In genomic region chr14:65318636-65319506, GRCh38 we compare ENCODE assay signal across 11 cellular contexts.
A peak's percentile ranks its signal among the peaks of the same experiment; 100 is the strongest.
DNase-seq lines count a peak whose midpoint lies in the region; ATAC-seq and TF ChIP-seq lines count a peak whose summit lies in the region.
"Had no signal": no experiment of that assay in that cellular context is flagged by ENCODE, and none has a peak within 500 bp of the region (broad histone marks: within the 10 kb centered on the region; RNA-seq: fewer than 3 reads in every experiment).

No MANE protein-coding gene starts in this region.

- no peak overlapping the region for H3K4me3 ChIP-seq in DND-41 (ENCODE audit: low read depth in 1 of 2, low read length in 2 of 2)
- H3K4me3 ChIP-seq in OCI-LY7 (ENCODE audit: low read depth, low read length, poor library complexity, severe bottlenecking): peak overlapping the region; percentile 60
- H3K4me3 ChIP-seq: tibial nerve had no signal

- H3K36me3 ChIP-seq in DND-41 (ENCODE audit: insufficient read depth, low read length) (no peaks in the 10 kb centered on the region), OCI-LY7 (ENCODE audit: insufficient read depth, low read length) (peaks cover 9% of the 10 kb centered on the region)
- H3K36me3 ChIP-seq: tibial nerve had no signal

- H3K9me2 ChIP-seq in OCI-LY7 (ENCODE audit: insufficient read depth, low read length): no peaks in the 10 kb centered on the region

- TF ChIP-seq CTCF in DND-41 (IDR thresholded peaks at IDR 0.05; ENCODE audit: borderline replicate concordance, extremely low read depth, low read length, poor library complexity, severe bottlenecking) (no peak), OCI-LY7 (conservative IDR thresholded peaks at IDR 0.05; ENCODE audit: low read length) (no peak)

- DNase-seq in DND-41 (no peak), OCI-LY7 (ENCODE audit: low spot score) (peak; percentile 97), NCI-H748 treated with DMSO at 0.1 percent for 48 hours (lab: John Stamatoyannopoulos, UW) (no peak), DMS79 (lab: John Stamatoyannopoulos, UW) (no peak), DMS114 treated with DMSO at 0.1 percent for 48 hours (lab: John Stamatoyannopoulos, UW; ENCODE audit: unreplicated experiment) (no peak)
- no peak for DNase-seq in stimulated activated CD4-positive, alpha-beta T cell treated with anti-CD3 and anti-CD28 coated beads, Interleukin-2, amount 100 ng/mL, for 24 hours
- DNase-seq: amygdala had no signal

- CTCF ChIA-PET in OCI-LY7 (lab: Charles Lee; ENCODE audit: unreplicated experiment): interaction anchor here (1.0 to 2.7 kb wide), 8 partner anchors 11 to 96 kb away, joined by 3 to 23 read pairs (median 4); partner anchors contain the start of gene FUT8

- H3K27ac ChIP-seq in DND-41 (ENCODE audit: low read length): no peak overlapping the region
- peak overlapping the region; percentile 96 for H3K27ac ChIP-seq in OCI-LY7 (ENCODE audit: low read depth, low read length, poor library complexity, severe bottlenecking)
- H3K27ac ChIP-seq: tibial nerve, VCaP had no signal

- intact Hi-C loops in OCI-LY7 (cut with micrococcal nuclease; ENCODE audit: unreplicated experiment): loop anchor here (1.0 to 2.0 kb wide), 5 partner anchors 15 to 112 kb away; partner anchors contain the start of gene FUT8

- H4K20me1 ChIP-seq in DND-41 (ENCODE audit: insufficient read depth, low read length) (no peaks in the 10 kb centered on the region), OCI-LY7 (ENCODE audit: insufficient read depth, low read length) (no peaks in the 10 kb centered on the region)

- POLR2A ChIA-PET in OCI-LY7 (lab: Charles Lee): interaction anchor here (0.5 to 9.6 kb wide), 24 partner anchors 13 to 355 kb away, joined by 3 to 378 read pairs (median 5); partner anchors contain the start of gene FUT8

- ATAC-seq in DND-41 (ENCODE audit: insufficient read depth, low read depth): peak; percentile 33; the same call in 1 of the 3 replicates
- peak; percentile 67 for ATAC-seq in GM19035 (IDR thresholded peaks at IDR 0.05; ENCODE audit: unreplicated experiment)
- ATAC-seq in HG02870 (IDR thresholded peaks at IDR 0.05; ENCODE audit: unreplicated experiment): peak; percentile 53

- H3K27me3 ChIP-seq in DND-41 (ENCODE audit: insufficient read depth, low read length, poor library complexity): no peaks in the 10 kb centered on the region
- H3K27me3 ChIP-seq: tibial nerve had no signal

- H2AFZ ChIP-seq in DND-41 (ENCODE audit: low read depth, low read length): no peak overlapping the region
- H2AFZ ChIP-seq in OCI-LY7 (ENCODE audit: low read length): peak overlapping the region; percentile 7; the same call in 1 of the 2 replicates

- TSS peak; percentile 53 for BruUV-seq in OCI-LY7 (replicated peaks; lab: Mats Ljungman, UMichigan)

- no peaks in the 10 kb centered on the region for H3K79me2 ChIP-seq in DND-41 (ENCODE audit: insufficient read depth, low read length)
- H3K79me2 ChIP-seq in OCI-LY7 (ENCODE audit: insufficient read depth, low read depth, low read length): peaks cover 16% of the 10 kb centered on the region; the same call in 1 of the 2 replicates

- H3K9ac ChIP-seq in DND-41 (ENCODE audit: low read depth, low read length): no peak overlapping the region

- H3K9me3 ChIP-seq in DND-41 (ENCODE audit: insufficient read depth, low read length, severe bottlenecking) (peaks cover 6% of the 10 kb centered on the region), OCI-LY7 (ENCODE audit: low read length) (peaks cover 10% of the 10 kb centered on the region; the same call in 1 of the 2 replicates)
- H3K9me3 ChIP-seq: tibial nerve had no signal

- H3K4me1 ChIP-seq in DND-41 (ENCODE audit: insufficient read depth, low read length) (peaks cover 5% of the 10 kb centered on the region; the same call in 1 of the 2 replicates), OCI-LY7 (ENCODE audit: insufficient read depth, low read length, poor library complexity, severe bottlenecking) (peaks cover 95% of the 10 kb centered on the region)

- H3K4me2 ChIP-seq in DND-41 (ENCODE audit: insufficient read depth, low read length) (no peak overlapping the region), OCI-LY7 (ENCODE audit: low read length) (peak overlapping the region; percentile 75)
